27 cellular contexts compared by ENCODE assay signal in genomic region chr12:16150290-16150689, GRCh38.
"Had no signal": no experiment of that assay in that cellular context is flagged by ENCODE, and none has a peak within 500 bp of the region (broad histone marks: within the 10 kb centered on the region; RNA-seq: fewer than 3 reads in every experiment).

No MANE protein-coding gene starts in this region.

- H3K27me3 ChIP-seq: colonic mucosa, esophagus muscularis mucosa, gastrocnemius medialis, pancreas, right lobe of liver, stomach, suprapubic skin, tibial nerve had no signal

- H3K27ac ChIP-seq: colonic mucosa, dorsolateral prefrontal cortex, esophagus muscularis mucosa, gastrocnemius medialis, pancreas, right lobe of liver, stomach, suprapubic skin, tibial nerve had no signal

- H3K4me3 ChIP-seq: colonic mucosa, dorsolateral prefrontal cortex, esophagus muscularis mucosa, gastrocnemius medialis, pancreas, right lobe of liver, stomach, suprapubic skin, tibial nerve had no signal

- H3K4me1 ChIP-seq: colonic mucosa, gastrocnemius medialis, pancreas, right lobe of liver, stomach, suprapubic skin had no signal

- DNase-seq: activated B cell treated with CpG ODN at 0.5 μM for 24 hours; activated CD4-positive, alpha-beta T cell treated with anti-CD3 and anti-CD28 coated beads for 36 hours; activated CD4-positive, alpha-beta T cell treated with anti-CD3 and anti-CD28 coated beads, Interleukin-2, amount 50 U/mL, for 48 hours; activated CD8-positive, alpha-beta memory T cell treated with anti-CD3 and anti-CD28 coated beads, Interleukin-2, amount 50 U/mL, for 48 hours; activated effector memory CD4-positive, alpha-beta T cell treated with Interleukin-2 at 50 U/mL for 16 hours; activated naive CD4-positive, alpha-beta T cell treated with anti-CD3 and anti-CD28 coated beads for 36 hours; activated naive CD8-positive, alpha-beta T cell treated with anti-CD3 and anti-CD28 coated beads, Interleukin-2, amount 10 ng/mL, durations not matched to agents 7 days and 5 days; activated T-cell treated with anti-CD3 and anti-CD28 coated beads, Interleukin-2, amount 50 U/mL, for 4 hours; amygdala; colonic mucosa; dorsolateral prefrontal cortex; effector memory CD8-positive, alpha-beta T cell; gastrocnemius medialis; hippocampal formation; kidney glomerular epithelial cell; left ventricle myocardium superior; mammary epithelial cell; midbrain; pancreas; right lobe of liver; small intestine; stimulated activated CD4-positive, alpha-beta T cell treated with anti-CD3 and anti-CD28 coated beads, Interleukin-15, amount 100 ng/mL, for 24 hours; stomach had no signal

- H3K9me3 ChIP-seq: colonic mucosa, esophagus muscularis mucosa, gastrocnemius medialis, pancreas, right lobe of liver, stomach, suprapubic skin, tibial nerve had no signal

- ATAC-seq: activated CD4-positive, alpha-beta T cell treated with anti-CD3 and anti-CD28 coated beads for 36 hours; activated T-cell treated with anti-CD3 and anti-CD28 coated beads, Interleukin-2, amount 50 U/mL, for 4 hours; effector memory CD8-positive, alpha-beta T cell; gastrocnemius medialis; left ventricle myocardium superior; pancreas; right lobe of liver; stimulated activated memory B cell treated with anti-CD40 and anti-IgM and Interleukin-4, amounts not matched to agents 10 μg/mL and 1 μg/mL and 100 μg/mL, for 72 hours had no signal

- H3K36me3 ChIP-seq: colonic mucosa, esophagus muscularis mucosa, gastrocnemius medialis, pancreas, right lobe of liver, stomach, suprapubic skin, tibial nerve had no signal
